12 cellular contexts compared by ENCODE assay signal in the genomic region with DNA sequence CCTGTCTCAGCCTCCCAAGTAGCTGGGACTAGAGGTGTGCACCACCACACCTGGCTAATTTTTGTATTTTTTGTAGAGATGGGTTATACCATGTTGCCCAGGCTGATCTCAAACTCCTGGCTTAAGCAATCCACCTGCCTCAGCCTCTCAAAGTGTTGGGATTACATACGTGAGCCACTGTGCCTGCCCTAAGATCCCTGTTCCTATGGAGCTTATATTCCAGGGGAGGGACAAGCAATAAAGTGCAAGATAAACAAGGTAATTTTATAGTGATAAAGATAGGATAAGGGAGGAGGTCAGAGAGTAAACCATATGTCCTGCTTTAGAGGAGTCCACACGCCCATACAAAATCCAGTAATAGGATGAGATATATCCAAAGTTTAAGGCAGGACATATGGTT.
"Had no signal": no experiment of that assay in that cellular context is flagged by ENCODE, and none has a peak within 500 bp of the region (broad histone marks: within the 10 kb centered on the region; RNA-seq: fewer than 3 reads in every experiment).

No MANE protein-coding gene starts in this region.

- FAIRE-seq: frontal cortex had no signal

- H3K27ac Mint-ChIP-seq: activated B cell treated with CpG ODN at 0.5 μM for 24 hours; activated CD4-positive, alpha-beta T cell treated with anti-CD3 and anti-CD28 coated beads, Interleukin-2, amount 10 ng/mL, durations not matched to agents 24 days and 14 days; activated naive CD8-positive, alpha-beta T cell treated with anti-CD3 and anti-CD28 coated beads for 36 hours; stimulated activated memory B cell treated with anti-CD40 and anti-IgM and Interleukin-4, amounts not matched to agents 10 μg/mL and 1 μg/mL and 100 μg/mL, for 72 hours had no signal

- H3K4me3 ChIP-seq: thyroid gland had no signal

- H3K4me1 ChIP-seq: thyroid gland had no signal

- H3K4me1 Mint-ChIP-seq: activated B cell treated with CpG ODN at 0.5 μM for 24 hours had no signal

- ATAC-seq: stimulated activated memory B cell treated with anti-CD40 and anti-IgM and Interleukin-4, amounts not matched to agents 10 μg/mL and 1 μg/mL and 100 μg/mL, for 72 hours had no signal

- H3K36me3 ChIP-seq: brain microvascular endothelial cell, thyroid gland had no signal

- H3K9me3 ChIP-seq: thyroid gland had no signal

- H3K4me3 Mint-ChIP-seq: activated B cell treated with CpG ODN at 0.5 μM for 24 hours; activated CD4-positive, alpha-beta T cell treated with anti-CD3 and anti-CD28 coated beads, Interleukin-2, amount 10 ng/mL, durations not matched to agents 24 days and 14 days; activated naive CD8-positive, alpha-beta T cell treated with anti-CD3 and anti-CD28 coated beads for 36 hours; stimulated activated memory B cell treated with anti-CD40 and anti-IgM and Interleukin-4, amounts not matched to agents 10 μg/mL and 1 μg/mL and 100 μg/mL, for 72 hours had no signal

- H3K9me3 Mint-ChIP-seq: activated B cell treated with CpG ODN at 0.5 μM for 24 hours; stimulated activated memory B cell treated with anti-CD40 and anti-IgM and Interleukin-4, amounts not matched to agents 10 μg/mL and 1 μg/mL and 100 μg/mL, for 72 hours had no signal

- H3K27me3 Mint-ChIP-seq: activated CD4-positive, alpha-beta T cell treated with anti-CD3 and anti-CD28 coated beads, Interleukin-2, amount 10 ng/mL, durations not matched to agents 24 days and 14 days; activated naive CD8-positive, alpha-beta T cell treated with anti-CD3 and anti-CD28 coated beads for 36 hours had no signal

- DNase-seq: activated B cell treated with CpG ODN at 0.5 μM for 24 hours; activated CD4-positive, alpha-beta T cell treated with anti-CD3 and anti-CD28 coated beads, Interleukin-2, amount 10 ng/mL, durations not matched to agents 24 days and 14 days; activated CD8-positive, alpha-beta memory T cell treated with anti-CD3 and anti-CD28 coated beads, Interleukin-2, amount 50 U/mL, for 48 hours; activated gamma-delta T cell treated with Interleukin-2 at 50 U/mL for 16 hours; activated naive CD8-positive, alpha-beta T cell treated with anti-CD3 and anti-CD28 coated beads for 36 hours; amygdala; effector CD8-positive, alpha-beta T cell; stimulated activated CD4-positive, alpha-beta T cell treated with anti-CD3 and anti-CD28 coated beads, Interleukin-2, amount 100 ng/mL, for 48 hours; thyroid gland had no signal

- H3K36me3 Mint-ChIP-seq: stimulated activated memory B cell treated with anti-CD40 and anti-IgM and Interleukin-4, amounts not matched to agents 10 μg/mL and 1 μg/mL and 100 μg/mL, for 72 hours had no signal

- H3K27me3 ChIP-seq: brain microvascular endothelial cell, thyroid gland had no signal
